Comparison of ENCODE assay signal across 12 cellular contexts in the genomic region with DNA sequence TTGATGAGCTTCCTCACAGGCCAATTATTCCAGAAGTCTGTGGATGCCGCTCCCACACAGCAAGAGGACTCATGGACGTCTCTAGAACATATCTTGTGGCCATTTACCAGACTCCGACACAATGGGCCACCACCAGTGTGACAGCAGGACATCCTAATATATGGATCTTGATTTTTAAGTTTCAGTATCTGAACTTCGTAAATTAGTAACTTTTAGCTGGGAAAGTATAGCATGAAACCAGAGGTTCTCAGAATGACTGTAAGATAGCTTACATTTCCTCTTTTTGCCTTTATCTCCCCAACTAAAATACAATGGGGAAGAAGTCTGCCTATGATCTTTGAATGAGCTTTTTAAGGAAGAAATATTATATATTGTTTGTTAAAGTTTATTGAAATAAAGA.
DNase-seq lines count a peak whose midpoint lies in the region; ATAC-seq and TF ChIP-seq lines count a peak whose summit lies in the region.
"Had no signal": no experiment of that assay in that cellular context is flagged by ENCODE, and none has a peak within 500 bp of the region (broad histone marks: within the 10 kb centered on the region; RNA-seq: fewer than 3 reads in every experiment).

No MANE protein-coding gene starts in this region.

- no peak overlapping the region for H3K4me3 ChIP-seq in mucosa of descending colon
- no peak overlapping the region for H3K4me3 ChIP-seq in effector memory CD4-positive, alpha-beta T cell (ENCODE audit: insufficient read depth, low read depth, low read length, poor library complexity, severe bottlenecking)
- H3K4me3 ChIP-seq: vagina had no signal

- peak overlapping the region; percentile 57 for H3K27ac Mint-ChIP-seq in central memory CD8-positive, alpha-beta T cell (ENCODE audit: low read depth)
- H3K27ac Mint-ChIP-seq: T-helper 17 cell had no signal

- no peaks in the 10 kb centered on the region for H3K36me3 ChIP-seq in mucosa of descending colon (ENCODE audit: low read depth)
- H3K36me3 ChIP-seq in effector memory CD4-positive, alpha-beta T cell (ENCODE audit: control insufficient read depth, insufficient read depth, low read length) = peaks cover 4% of the 10 kb centered on the region
- H3K36me3 ChIP-seq: vagina had no signal

- DNase-seq in central memory CD8-positive, alpha-beta T cell (ENCODE audit: low spot score in 2 of 2) = no peak
- DNase-seq in NCI-H2171 (lab: John Stamatoyannopoulos, UW) (no peak), NCI-H1105 (lab: John Stamatoyannopoulos, UW) (no peak), mucosa of descending colon (no peak)
- no peak for DNase-seq in effector memory CD4-positive, alpha-beta T cell
- DNase-seq: activated gamma-delta T cell, DND-41, T-helper 17 cell had no signal

- intact Hi-C loops in mucosa of descending colon (cut with DNase I, micrococcal nuclease) = no loop called here

- H3K27me3 Mint-ChIP-seq in central memory CD8-positive, alpha-beta T cell = no peaks in the 10 kb centered on the region
- H3K27me3 Mint-ChIP-seq: T-helper 17 cell had no signal

- TF ChIP-seq CTCF in mucosa of descending colon (IDR thresholded peaks at IDR 0.05) = no peak

- H3K9me3 Mint-ChIP-seq in central memory CD8-positive, alpha-beta T cell = peaks cover 6% of the 10 kb centered on the region

- ATAC-seq in GM18858 (IDR thresholded peaks at IDR 0.05; ENCODE audit: unreplicated experiment) (peak; percentile 93), GM21526 (IDR thresholded peaks at IDR 0.05; ENCODE audit: low FRiP score, unreplicated experiment) (peak; percentile 84), HG03159 (IDR thresholded peaks at IDR 0.05; ENCODE audit: unreplicated experiment) (peak; percentile 96), mucosa of descending colon (no peak)
- no peak for ATAC-seq in central memory CD8-positive, alpha-beta T cell (replicated peaks; ENCODE audit: extremely low read depth, poor library complexity, severe bottlenecking)
- ATAC-seq: T-helper 17 cell had no signal

- H3K9me3 ChIP-seq in mucosa of descending colon = no peaks in the 10 kb centered on the region
- no peaks in the 10 kb centered on the region for H3K9me3 ChIP-seq in effector memory CD4-positive, alpha-beta T cell (ENCODE audit: control insufficient read depth, low read length)
- H3K9me3 ChIP-seq: vagina had no signal

- H3K4me3 Mint-ChIP-seq in central memory CD8-positive, alpha-beta T cell = no peak overlapping the region
- H3K4me3 Mint-ChIP-seq: T-helper 17 cell had no signal

- no peaks in the 10 kb centered on the region for H3K27me3 ChIP-seq in effector memory CD4-positive, alpha-beta T cell (replicated peaks; ENCODE audit: control insufficient read depth, insufficient read depth, low read length, poor library complexity, severe bottlenecking)
- H3K27me3 ChIP-seq: vagina had no signal

- no peaks in the 10 kb centered on the region for H3K4me1 Mint-ChIP-seq in central memory CD8-positive, alpha-beta T cell
- H3K4me1 Mint-ChIP-seq: T-helper 17 cell had no signal

- H3K4me1 ChIP-seq in mucosa of descending colon (ENCODE audit: low read depth) = no peaks in the 10 kb centered on the region
- no peaks in the 10 kb centered on the region for H3K4me1 ChIP-seq in effector memory CD4-positive, alpha-beta T cell (ENCODE audit: control insufficient read depth, insufficient read depth, low read length, poor library complexity, severe bottlenecking)
- H3K4me1 ChIP-seq: vagina had no signal

- H3K36me3 Mint-ChIP-seq in central memory CD8-positive, alpha-beta T cell (ENCODE audit: insufficient read depth) = peaks cover 23% of the 10 kb centered on the region

- H3K27ac ChIP-seq in effector memory CD4-positive, alpha-beta T cell (ENCODE audit: insufficient read depth, low read length, poor library complexity, severe bottlenecking) = no peak overlapping the region
- H3K27ac ChIP-seq: vagina had no signal

Comparison
In these comparisons a context has a peak if more than half of its experiments do, and no peak if none do; other contexts are left out.
1. ATAC-seq: peak in GM18858 (single experiment), GM21526 (single experiment) and HG03159 (single experiment); none in central memory CD8-positive, alpha-beta T cell (single experiment) and mucosa of descending colon (single experiment).